Comparison of ENCODE assay signal across 9 cellular contexts in genomic region chr15:72532991-72533601, GRCh38. TPM values are rescaled to one million over a fixed set of nuclear protein-coding genes. Genes with fewer than 3 reads are reported as not detected.
DNase-seq lines count a peak whose midpoint lies in the region; ATAC-seq, FAIRE-seq and TF ChIP-seq lines count a peak whose summit lies in the region.
"Had no signal": no experiment of that assay in that cellular context is flagged by ENCODE, and none has a peak within 500 bp of the region (broad histone marks: within the 10 kb centered on the region; RNA-seq: fewer than 3 reads in every experiment).

No MANE protein-coding gene starts in this region.

- no peak overlapping the region for H3K4me3 ChIP-seq in A549
- H3K4me3 ChIP-seq in SK-N-SH (ENCODE audit: low read depth in 2 of 2, low read length in 1 of 2) = no peak overlapping the region
- H3K4me3 ChIP-seq in fibroblast of the aortic adventitia (ENCODE audit: low read depth, low read length) = no peak overlapping the region

- H3F3A ChIP-seq in SK-N-SH (replicated peaks; ENCODE audit: insufficient read depth) = peaks cover 20% of the 10 kb centered on the region

- ATAC-seq in A549 (peak in 1 of 2 experiments; percentile 88; a peak in 3 of 6 replicates), GM19452 (IDR thresholded peaks at IDR 0.05; ENCODE audit: unreplicated experiment) (no peak), GM18868 (IDR thresholded peaks at IDR 0.05; ENCODE audit: unreplicated experiment) (no peak)

- no peak for FAIRE-seq in A549 (lab: Jason Lieb, UNC)

- H3K4me2 ChIP-seq in A549 (no peak overlapping the region), SK-N-SH (no peak overlapping the region)

- POLR2A ChIA-PET in A549 (lab: Yijun Ruan, JAX) (no interaction called here), SK-N-SH (lab: Yijun Ruan, JAX) (no interaction called here)

- H2AFZ ChIP-seq in SK-N-SH (ENCODE audit: low read depth) = no peak overlapping the region

- H3K9me3 ChIP-seq in A549 (no peaks in the 10 kb centered on the region), SK-N-SH (peaks cover 4% of the 10 kb centered on the region; the same call in 1 of the 2 replicates)

- no peak for TF ChIP-seq EP300 in A549 (IDR thresholded peaks at IDR 0.05)
- TF ChIP-seq EP300 in SK-N-SH (IDR thresholded peaks at IDR 0.05; ENCODE audit: borderline replicate concordance in 1 of 2, low read depth in 1 of 2, low read length in 1 of 2) = no peak

- H3K9ac ChIP-seq in SK-N-SH = no peak overlapping the region

- peaks cover 92% of the 10 kb centered on the region for H3K79me2 ChIP-seq in SK-N-SH (ENCODE audit: insufficient read depth)

- TF ChIP-seq CTCF in A549 (IDR thresholded peaks at IDR 0.05) (peak; percentile 59), SK-N-SH (IDR thresholded peaks at IDR 0.05) (peak; percentile 42), fibroblast of the aortic adventitia (IDR thresholded peaks at IDR 0.05; ENCODE audit: insufficient read depth, low read length) (peak; percentile 36)

- WGBS in A549 (ENCODE audit: missing lambda C conversion rate) = 93% methylated on average over 5 of the region's 5 CpGs
- 92% methylated on average over 5 of the region's 5 CpGs for WGBS in SK-N-SH (ENCODE audit: low lambda C conversion rate)

- H3K27ac ChIP-seq in A549 (no peak overlapping the region), SK-N-SH (ENCODE audit: low read depth in 2 of 2, low read length in 1 of 2) (no peak overlapping the region)

- H4K20me1 ChIP-seq in SK-N-SH (ENCODE audit: insufficient read depth) = peaks cover 61% of the 10 kb centered on the region

- TF ChIP-seq RAD21 in A549 (conservative IDR thresholded peaks at IDR 0.05 in 1 of 2, IDR thresholded peaks at IDR 0.05 in 1 of 2) (peak; percentile 62 to 64), SK-N-SH (IDR thresholded peaks at IDR 0.05; ENCODE audit: low read length) (peak; percentile 34; the same call in 1 of the 2 replicates)

- no peaks in the 10 kb centered on the region for H3K9me2 ChIP-seq in SK-N-SH

- DNase-seq in A549 (ENCODE audit: low read depth in 1 of 2, low spot score in 1 of 2) (peak in 1 of 2 experiments; percentile 26), EH (ENCODE audit: low read depth) (peak; percentile 13), SK-N-SH (no peak), fibroblast of the aortic adventitia (ENCODE audit: low read depth) (no peak), HPDE6-E6E7 (ENCODE audit: extremely low spot score) (no peak), SW 1271 (lab: John Stamatoyannopoulos, UW) (no peak)
- DNase-seq: islet precursor cell had no signal

- H3K4me1 ChIP-seq in A549 (no peaks in the 10 kb centered on the region), SK-N-SH (ENCODE audit: control insufficient read depth in 1 of 2, insufficient read depth in 2 of 2, low read depth in 1 of 2, low read length in 1 of 2) (no peaks in the 10 kb centered on the region)

- no peak for TF ChIP-seq POLR2A in A549 (IDR thresholded peaks at IDR 0.05; ENCODE audit: low read length)

- H3K36me3 ChIP-seq in SK-N-SH (replicated peaks in 1 of 2; ENCODE audit: control insufficient read depth in 1 of 2, insufficient read depth in 2 of 2, low read length in 1 of 2) = peaks cover 0 to 20% of the 10 kb centered on the region in 2 experiments

- H3K27me3 ChIP-seq in SK-N-SH (ENCODE audit: insufficient read depth) = no peaks in the 10 kb centered on the region

- CTCF ChIA-PET in A549 (lab: Yijun Ruan, JAX) (interaction anchor here (0.8 to 3.8 kb wide), 24 partner anchors 10 to 247 kb away, joined by 3 to 13 read pairs (median 3); no protein-coding TSS in a partner anchor), SK-N-SH (lab: Yijun Ruan, JAX) (interaction anchor here (0.7 to 1.6 kb wide), 4 partner anchors 8 to 259 kb away, joined by 3 to 5 read pairs (median 4); no protein-coding TSS in a partner anchor)

TF ChIP-seq in A549, 52 proteins besides CTCF, POLR2A, EP300 and RAD21:
- TF ChIP-seq PBX3 (IDR thresholded peaks at IDR 0.05) = no peak
- peak; percentile 31; the same call in 1 of the 3 replicates for TF ChIP-seq SMC3 (IDR thresholded peaks at IDR 0.05)

TF ChIP-seq in SK-N-SH, 30 proteins besides CTCF, POLR2A, EP300 and RAD21:
- no peak for TF ChIP-seq GATA2 (CRISPR knock-in tag; IDR thresholded peaks at IDR 0.05)

RNA-seq across cellular contexts. Expression of gene ARIH1, which starts 59.0 kb away (rescaled TPM):
- polyA plus RNA-seq in A549 (2011; rRNA removed) (127 and 138 TPM in 2 replicates), A549 (2017; fragmentation: RNase III; extraction: RNeasy Plus Mini Kit Qiagen cat#74134 plus additional on column Dnase treatment) (92.6 to 95.5 TPM (median 94.7 TPM) in 3 replicates), SK-N-SH (2012; rRNA removed) (36.4 and 48.3 TPM in 2 replicates)
- polyA plus RNA-seq in A549 (2012; cell fraction: cytosol; rRNA removed) = 34.6 and 34.8 TPM in 2 replicates
- polyA plus RNA-seq in A549 (2012; cell fraction: nucleus; rRNA removed) = 39.2 and 46.0 TPM in 2 replicates
- 146 and 162 TPM in 2 replicates for polyA minus RNA-seq in A549 (2011; rRNA and poly(A)+ RNA removed)
- 27.9 and 31.5 TPM in 2 replicates for polyA plus RNA-seq in SK-N-SH (2012; cell fraction: cytosol; rRNA removed)
- polyA plus RNA-seq in SK-N-SH (2012; cell fraction: nucleus; rRNA removed) = 65.6 and 75.8 TPM in 2 replicates
- 51.1 and 69.2 TPM in 2 replicates for total RNA-seq in fibroblast of the aortic adventitia (ENCODE audit: low replicate concordance)

Comparison
In these comparisons a context has a peak if more than half of its experiments do, and no peak if none do; other contexts are left out.
1. Of the 12 proteins assayed by ChIP-seq in both A549 and SK-N-SH: peak only in A549: SMC3; only in SK-N-SH: none; in both: CTCF and RAD21; in neither: 9.